ENCODE assay signal across 11 cellular contexts in genomic region chr6:16819752-16820151, GRCh38. TPM values are rescaled to one million over a fixed set of nuclear protein-coding genes. Genes with fewer than 3 reads are reported as not detected.
DNase-seq lines count a peak whose midpoint lies in the region; ATAC-seq, FAIRE-seq and TF ChIP-seq lines count a peak whose summit lies in the region.
"Had no signal": no experiment of that assay in that cellular context is flagged by ENCODE, and none has a peak within 500 bp of the region (broad histone marks: within the 10 kb centered on the region; RNA-seq: fewer than 3 reads in every experiment).

No MANE protein-coding gene starts in this region.

- POLR2A ChIA-PET in MCF 10A (lab: Yijun Ruan, JAX) (interaction anchor here (0.6 kb wide), 1 partner anchor 200 kb away, joined by 3 read pairs; no protein-coding TSS in a partner anchor), endothelial cell of umbilical vein (lab: Charles Lee) (no interaction called here)

- H3K9me2 ChIP-seq in OCI-LY1 (ENCODE audit: low read depth, low read length) = no peaks in the 10 kb centered on the region

- H2AFZ ChIP-seq in OCI-LY1 (ENCODE audit: low read length) = no peak overlapping the region
- no peak overlapping the region for H2AFZ ChIP-seq in endothelial cell of umbilical vein (ENCODE audit: low read depth, low read length)

- H3K4me2 ChIP-seq in OCI-LY1 (ENCODE audit: low read length) (no peak overlapping the region), endothelial cell of umbilical vein (ENCODE audit: insufficient read depth, low read length) (no peak overlapping the region)

- H3K27me3 ChIP-seq in breast epithelium (no peaks in the 10 kb centered on the region), OCI-LY1 (ENCODE audit: insufficient read depth, low read length) (no peaks in the 10 kb centered on the region), endothelial cell of umbilical vein (ENCODE audit: control insufficient read depth in 2 of 2, insufficient read depth in 2 of 2, low read length in 2 of 2) (peaks cover 3 to 4% of the 10 kb centered on the region in 2 experiments)

- no peak overlapping the region for H3K4me3 Mint-ChIP-seq in MCF 10A (ENCODE audit: unreplicated experiment)
- H3K4me3 Mint-ChIP-seq in type B pancreatic cell = no peak overlapping the region
- H3K4me3 Mint-ChIP-seq in activated T-helper 2 cell treated with anti-CD3 and anti-CD28 coated beads, Interferon-gamma antibody, Interleukin-2, Interleukin-4, amounts not matched to agents 10 μg/mL and 5 μg/mL and 100 μg/mL, durations not matched to agents 14 hours and 24 hours and 36 hours (ENCODE audit: low read depth) = no peak overlapping the region
- H3K4me3 Mint-ChIP-seq: activated CD8-positive, alpha-beta memory T cell treated with anti-CD3 and anti-CD28 coated beads, Interleukin-2, amount 10 ng/mL, durations not matched to agents 7 days and 5 days; central memory CD8-positive, alpha-beta T cell had no signal

- H3K27ac Mint-ChIP-seq in MCF 10A (ENCODE audit: low read depth, unreplicated experiment) (no peak overlapping the region), type B pancreatic cell (no peak overlapping the region)
- no peak overlapping the region for H3K27ac Mint-ChIP-seq in activated T-helper 2 cell treated with anti-CD3 and anti-CD28 coated beads, Interferon-gamma antibody, Interleukin-2, Interleukin-4, amounts not matched to agents 10 μg/mL and 5 μg/mL and 100 μg/mL, durations not matched to agents 14 hours and 24 hours and 36 hours
- H3K27ac Mint-ChIP-seq: activated CD8-positive, alpha-beta memory T cell treated with anti-CD3 and anti-CD28 coated beads, Interleukin-2, amount 10 ng/mL, durations not matched to agents 7 days and 5 days had no signal

- H3K27ac ChIP-seq in breast epithelium (no peak overlapping the region), OCI-LY1 (ENCODE audit: low read depth, low read length, poor library complexity, severe bottlenecking) (no peak overlapping the region), endothelial cell of umbilical vein (ENCODE audit: insufficient read depth, low read depth, low read length) (no peak overlapping the region)

- H3K9me3 ChIP-seq in breast epithelium (no peaks in the 10 kb centered on the region), OCI-LY1 (ENCODE audit: low read length) (no peaks in the 10 kb centered on the region), endothelial cell of umbilical vein (replicated peaks; ENCODE audit: control insufficient read depth, insufficient read depth, low read length) (no peaks in the 10 kb centered on the region)

- H3K36me3 ChIP-seq in breast epithelium (no peaks in the 10 kb centered on the region), OCI-LY1 (ENCODE audit: insufficient read depth, low read length) (no peaks in the 10 kb centered on the region), endothelial cell of umbilical vein (ENCODE audit: control insufficient read depth in 2 of 2, extremely low read depth in 1 of 2, insufficient read depth in 2 of 2, low read length in 2 of 2) (no peaks in the 10 kb centered on the region)

- no peak for ATAC-seq in left colon
- ATAC-seq: activated CD8-positive, alpha-beta memory T cell treated with anti-CD3 and anti-CD28 coated beads, Interleukin-2, amount 10 ng/mL, durations not matched to agents 7 days and 5 days had no signal

- FAIRE-seq in endothelial cell of umbilical vein (lab: Jason Lieb, UNC) = no peak

- H3K27me3 Mint-ChIP-seq in MCF 10A (ENCODE audit: insufficient read depth, unreplicated experiment) (no peaks in the 10 kb centered on the region), type B pancreatic cell (peaks cover 7% of the 10 kb centered on the region)
- peaks cover 47% of the 10 kb centered on the region for H3K27me3 Mint-ChIP-seq in activated T-helper 2 cell treated with anti-CD3 and anti-CD28 coated beads, Interferon-gamma antibody, Interleukin-2, Interleukin-4, amounts not matched to agents 10 μg/mL and 5 μg/mL and 100 μg/mL, durations not matched to agents 14 hours and 24 hours and 36 hours (ENCODE audit: low read depth)
- H3K27me3 Mint-ChIP-seq: central memory CD8-positive, alpha-beta T cell had no signal

- CTCF ChIA-PET in MCF 10A (lab: Yijun Ruan, JAX) = interaction anchor here (0.6 to 1.8 kb wide), 10 partner anchors 14 to 1346 kb away, joined by 3 to 7 read pairs (median 3); no protein-coding TSS in a partner anchor
- CTCF ChIA-PET in endothelial cell of umbilical vein (lab: Charles Lee) = interaction anchor here (0.7 to 1.5 kb wide), 9 partner anchors 10 to 488 kb away, joined by 3 to 9 read pairs (median 4); no protein-coding TSS in a partner anchor

- DNase-seq in MCF 10A (ENCODE audit: unreplicated experiment) (peak; percentile 36), breast epithelium (ENCODE audit: low spot score in 2 of 2) (no peak), endothelial cell of umbilical vein (ENCODE audit: low read depth, low spot score) (peak; percentile 10), type B pancreatic cell (ENCODE audit: extremely low spot score, unreplicated experiment) (no peak), left colon (no peak), NK-92 (lab: John Stamatoyannopoulos, UW; ENCODE audit: unreplicated experiment) (no peak)
- no peak for DNase-seq in activated T-helper 2 cell treated with anti-CD3 and anti-CD28 coated beads, Interferon-gamma antibody, Interleukin-2, Interleukin-4, amounts not matched to agents 10 μg/mL and 5 μg/mL and 100 μg/mL, durations not matched to agents 14 hours and 24 hours and 36 hours (ENCODE audit: low spot score)
- DNase-seq: activated CD8-positive, alpha-beta memory T cell treated with anti-CD3 and anti-CD28 coated beads, Interleukin-2, amount 10 ng/mL, durations not matched to agents 7 days and 5 days; H7 had no signal

- H3K4me1 Mint-ChIP-seq in MCF 10A (ENCODE audit: insufficient read depth, unreplicated experiment) = peaks cover 10% of the 10 kb centered on the region
- H3K4me1 Mint-ChIP-seq in type B pancreatic cell (ENCODE audit: unreplicated experiment) = no peaks in the 10 kb centered on the region
- no peaks in the 10 kb centered on the region for H3K4me1 Mint-ChIP-seq in activated T-helper 2 cell treated with anti-CD3 and anti-CD28 coated beads, Interferon-gamma antibody, Interleukin-2, Interleukin-4, amounts not matched to agents 10 μg/mL and 5 μg/mL and 100 μg/mL, durations not matched to agents 14 hours and 24 hours and 36 hours (ENCODE audit: low read depth)
- H3K4me1 Mint-ChIP-seq: activated CD8-positive, alpha-beta memory T cell treated with anti-CD3 and anti-CD28 coated beads, Interleukin-2, amount 10 ng/mL, durations not matched to agents 7 days and 5 days; central memory CD8-positive, alpha-beta T cell had no signal

- no peaks in the 10 kb centered on the region for H3K36me3 Mint-ChIP-seq in MCF 10A (ENCODE audit: insufficient read depth, unreplicated experiment)
- no peaks in the 10 kb centered on the region for H3K36me3 Mint-ChIP-seq in type B pancreatic cell
- H3K36me3 Mint-ChIP-seq in activated T-helper 2 cell treated with anti-CD3 and anti-CD28 coated beads, Interferon-gamma antibody, Interleukin-2, Interleukin-4, amounts not matched to agents 10 μg/mL and 5 μg/mL and 100 μg/mL, durations not matched to agents 14 hours and 24 hours and 36 hours (ENCODE audit: low read depth) = no peaks in the 10 kb centered on the region
- H3K36me3 Mint-ChIP-seq: activated CD8-positive, alpha-beta memory T cell treated with anti-CD3 and anti-CD28 coated beads, Interleukin-2, amount 10 ng/mL, durations not matched to agents 7 days and 5 days had no signal

- H3K4me3 ChIP-seq in breast epithelium (no peak overlapping the region), OCI-LY1 (ENCODE audit: low read depth, low read length, poor library complexity, severe bottlenecking) (no peak overlapping the region), endothelial cell of umbilical vein (replicated peaks in 1 of 3; ENCODE audit: insufficient read depth in 1 of 3, low read depth in 1 of 3, low read length in 3 of 3) (no peak overlapping the region)

- no peaks in the 10 kb centered on the region for H3K79me2 ChIP-seq in OCI-LY1 (ENCODE audit: insufficient read depth, low read length)
- no peaks in the 10 kb centered on the region for H3K79me2 ChIP-seq in endothelial cell of umbilical vein (ENCODE audit: control insufficient read depth, insufficient read depth, low read length)

- intact Hi-C loops in MCF 10A (cut with micrococcal nuclease) (loop anchor here (1.0 to 5.0 kb wide), 2 partner anchors 55 to 487 kb away; no protein-coding TSS in a partner anchor), breast epithelium (cut with DNase I; ENCODE audit: low total_unique reads) (no loop called here), endothelial cell of umbilical vein (cut with micrococcal nuclease) (no loop called here), left colon (cut with DNase I, micrococcal nuclease) (no loop called here)
- intact Hi-C loops in activated T-helper 2 cell treated with anti-CD3 and anti-CD28 coated beads, Interferon-gamma antibody, Interleukin-2, Interleukin-4, amounts not matched to agents 10 μg/mL and 5 μg/mL and 100 μg/mL, durations not matched to agents 14 hours and 24 hours and 36 hours (cut with micrococcal nuclease) = no loop called here

- dilution Hi-C loops in endothelial cell of umbilical vein (cut with MboI; ENCODE audit: extremely low pct_ligation_motif_present, low sequenced_read_pairs) = no loop called here

- H3K9me3 Mint-ChIP-seq in MCF 10A (ENCODE audit: unreplicated experiment) (no peaks in the 10 kb centered on the region), type B pancreatic cell (no peaks in the 10 kb centered on the region)
- H3K9me3 Mint-ChIP-seq in activated T-helper 2 cell treated with anti-CD3 and anti-CD28 coated beads, Interferon-gamma antibody, Interleukin-2, Interleukin-4, amounts not matched to agents 10 μg/mL and 5 μg/mL and 100 μg/mL, durations not matched to agents 14 hours and 24 hours and 36 hours = no peaks in the 10 kb centered on the region
- H3K9me3 Mint-ChIP-seq: central memory CD8-positive, alpha-beta T cell had no signal

- H3F3A ChIP-seq in OCI-LY1 (ENCODE audit: insufficient read depth, low read length) = no peaks in the 10 kb centered on the region

- TF ChIP-seq CTCF in MCF 10A (IDR thresholded peaks at IDR 0.05; ENCODE audit: unreplicated experiment) (peak; percentile 31), breast epithelium (IDR thresholded peaks at IDR 0.05) (no peak), OCI-LY1 (IDR thresholded peaks at IDR 0.05; ENCODE audit: low read length) (peak; percentile 13; the same call in 1 of the 2 replicates), endothelial cell of umbilical vein (IDR thresholded peaks at IDR 0.05; ENCODE audit: extremely low read depth in 1 of 2, insufficient read depth in 1 of 2, low read depth in 1 of 2, low read length in 2 of 2) (peak in 1 of 2 donors; percentile 20), type B pancreatic cell (conservative IDR thresholded peaks at IDR 0.05) (peak; percentile 41)

- H3K9me1 ChIP-seq in endothelial cell of umbilical vein (replicated peaks; ENCODE audit: control insufficient read depth, extremely low read depth, insufficient read depth, low read length) = no peaks in the 10 kb centered on the region

- TF ChIP-seq POLR2A in breast epithelium (IDR thresholded peaks at IDR 0.05) = no peak
- no peak for TF ChIP-seq POLR2A in endothelial cell of umbilical vein (IDR thresholded peaks at IDR 0.05; ENCODE audit: low read depth, low read length)

- H3K4me1 ChIP-seq in breast epithelium (no peaks in the 10 kb centered on the region), OCI-LY1 (ENCODE audit: insufficient read depth, low read length, severe bottlenecking) (no peaks in the 10 kb centered on the region), endothelial cell of umbilical vein (ENCODE audit: control insufficient read depth, extremely low read depth, insufficient read depth, low read length) (no peaks in the 10 kb centered on the region)

- BruUV-seq in MCF 10A (replicated peaks; lab: Mats Ljungman, UMichigan) = no TSS peak
- no TSS peak for BruUV-seq in endothelial cell of umbilical vein (replicated peaks; lab: Mats Ljungman, UMichigan)

- no peaks in the 10 kb centered on the region for H4K20me1 ChIP-seq in OCI-LY1 (ENCODE audit: insufficient read depth, low read length)
- H4K20me1 ChIP-seq in endothelial cell of umbilical vein (replicated peaks; ENCODE audit: control insufficient read depth, extremely low read depth, insufficient read depth, low read length) = no peaks in the 10 kb centered on the region

- H3K9ac ChIP-seq in OCI-LY1 (ENCODE audit: low read length) = no peak overlapping the region
- H3K9ac ChIP-seq in endothelial cell of umbilical vein (replicated peaks; ENCODE audit: extremely low read depth, insufficient read depth, low read length) = no peak overlapping the region

RNA-seq across cellular contexts. Expression of gene ATXN1, which starts 58.5 kb away (rescaled TPM):
- 16.5 and 34.5 TPM in 2 replicates for total RNA-seq in MCF 10A (2022)
- 10 to 100 TPM; 26.7 to 63.2 (median 37.4) TPM for total RNA-seq in breast epithelium
- 33.0 and 34.1 TPM in 2 replicates for total RNA-seq in endothelial cell of umbilical vein
- 16.4 and 23.3 TPM in 2 replicates for polyA plus RNA-seq in endothelial cell of umbilical vein
- 9.0 and 9.5 TPM in 2 replicates for polyA plus RNA-seq in endothelial cell of umbilical vein (2011; cell fraction: cytosol; rRNA removed)
- polyA plus RNA-seq in endothelial cell of umbilical vein (2011; cell fraction: nucleus; rRNA removed) = 23.7 and 25.8 TPM in 2 replicates
- 8.1 and 10.2 TPM in 2 replicates for polyA plus RNA-seq in endothelial cell of umbilical vein (2012)
- 70.2 and 70.9 TPM in 2 replicates for polyA minus RNA-seq in endothelial cell of umbilical vein
- 4.3 TPM for polyA minus RNA-seq in endothelial cell of umbilical vein (2011; cell fraction: cytosol; rRNA and poly(A)+ RNA removed)
- 90.2 and 138 TPM in 2 replicates for polyA minus RNA-seq in endothelial cell of umbilical vein (2011; cell fraction: nucleus; rRNA and poly(A)+ RNA removed)
- 33.7 and 35.1 TPM in 2 replicates for total RNA-seq in type B pancreatic cell (ENCODE audit: low replicate concordance)
- 66.5 and 69.1 TPM in 2 replicates for total RNA-seq in activated T-helper 2 cell treated with anti-CD3 and anti-CD28 coated beads, Interferon-gamma antibody, Interleukin-2, Interleukin-4, amounts not matched to agents 10 μg/mL and 5 μg/mL and 100 μg/mL, durations not matched to agents 14 hours and 24 hours and 36 hours
- 10 to 100 TPM; 26.9 to 55.1 TPM for total RNA-seq in left colon

Comparison
In these comparisons a context has a peak if more than half of its experiments do, and no peak if none do; other contexts are left out.
1. DNase-seq: peak in MCF 10A (single experiment) and endothelial cell of umbilical vein (single experiment); none in breast epithelium (0 of 2), type B pancreatic cell (single experiment), activated T-helper 2 cell treated with anti-CD3 and anti-CD28 coated beads, Interferon-gamma antibody, Interleukin-2, Interleukin-4, amounts not matched to agents 10 μg/mL and 5 μg/mL and 100 μg/mL, durations not matched to agents 14 hours and 24 hours and 36 hours (single experiment), left colon (0 of 2) and NK-92 (single experiment).
2. CTCF ChIP-seq: peak in MCF 10A (single experiment), OCI-LY1 (single experiment) and type B pancreatic cell (single experiment); none in breast epithelium (0 of 3).